Comparison of ENCODE assay signal across 1 cellular context in the genomic region with DNA sequence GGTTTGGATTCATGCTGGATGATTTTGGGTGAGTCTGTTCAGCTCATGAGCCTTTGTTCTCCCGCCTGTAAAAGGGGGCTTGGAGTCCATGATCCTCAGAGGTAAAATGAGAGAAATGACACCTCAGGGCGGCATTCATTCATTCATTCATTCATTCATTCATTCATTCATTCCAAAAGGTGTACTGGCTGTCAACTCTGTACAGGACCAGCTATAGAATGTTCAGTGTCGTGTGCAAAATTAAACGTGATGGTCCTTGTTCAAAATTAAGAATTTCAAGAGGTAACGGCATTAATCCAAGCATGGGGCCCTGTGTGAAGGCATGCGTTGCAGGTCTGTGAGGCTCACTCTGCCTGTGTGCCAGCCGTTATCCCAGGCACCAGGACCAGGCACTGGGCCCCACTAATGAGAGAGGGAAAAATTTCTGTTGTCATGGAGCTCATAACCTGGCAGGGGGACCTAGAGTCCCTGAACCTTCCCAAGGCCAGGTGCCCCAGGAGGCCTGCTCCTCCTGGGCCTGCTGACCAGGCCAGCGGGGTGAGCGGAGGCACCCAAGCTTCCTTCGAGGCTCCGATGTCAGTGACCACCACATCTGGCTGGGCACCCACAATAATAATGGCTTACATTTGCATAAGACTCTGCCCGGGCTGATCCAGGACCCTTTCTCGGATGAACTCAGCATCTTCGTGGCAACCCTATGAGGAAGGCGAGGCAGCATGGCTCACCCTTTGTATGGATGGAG.
TF ChIP-seq lines count a peak whose summit lies in the region.

No MANE protein-coding gene starts in this region.

TF ChIP-seq in HCT116, 20 proteins besides CTCF, POLR2A, EP300 and RAD21:
- TF ChIP-seq, protein P1, sequence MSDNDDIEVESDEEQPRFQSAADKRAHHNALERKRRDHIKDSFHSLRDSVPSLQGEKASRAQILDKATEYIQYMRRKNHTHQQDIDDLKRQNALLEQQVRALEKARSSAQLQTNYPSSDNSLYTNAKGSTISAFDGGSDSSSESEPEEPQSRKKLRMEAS (IDR thresholded peaks at IDR 0.05) = no peak
- TF ChIP-seq EGR1 (IDR thresholded peaks at IDR 0.05; ENCODE audit: low read depth) (no peak), EZH2phosphoT487 (IDR thresholded peaks at IDR 0.05; ENCODE audit: borderline replicate concordance) (no peak), JUND (IDR thresholded peaks at IDR 0.05) (no peak), TCF7L2 (IDR thresholded peaks at IDR 0.05; ENCODE audit: borderline replicate concordance, extremely low read depth, insufficient read depth, insufficient read length) (no peak), CEBPB (IDR thresholded peaks at IDR 0.05; ENCODE audit: low read depth) (no peak), SIN3A (IDR thresholded peaks at IDR 0.05; ENCODE audit: low read depth) (no peak), SRF (IDR thresholded peaks at IDR 0.05; ENCODE audit: low read depth) (no peak), YY1 (IDR thresholded peaks at IDR 0.05; ENCODE audit: extremely low read depth, insufficient replicate concordance, low read depth, low read length) (no peak), CBX3 (IDR thresholded peaks at IDR 0.05; ENCODE audit: low read depth) (no peak), EZH2 (IDR thresholded peaks at IDR 0.05) (no peak), ZFX (IDR thresholded peaks at IDR 0.05) (no peak), ZNF274 (IDR thresholded peaks at IDR 0.05; ENCODE audit: low read depth, low read length) (no peak), SP1 (IDR thresholded peaks at IDR 0.05; ENCODE audit: low read depth) (no peak), FOSL1 (IDR thresholded peaks at IDR 0.05; ENCODE audit: low read depth) (no peak), ELF1 (IDR thresholded peaks at IDR 0.05; ENCODE audit: borderline replicate concordance, low read depth) (no peak), POLR2AphosphoS5 (IDR thresholded peaks at IDR 0.05; ENCODE audit: low read depth, low read length) (no peak)
- TF ChIP-seq, protein P2, sequence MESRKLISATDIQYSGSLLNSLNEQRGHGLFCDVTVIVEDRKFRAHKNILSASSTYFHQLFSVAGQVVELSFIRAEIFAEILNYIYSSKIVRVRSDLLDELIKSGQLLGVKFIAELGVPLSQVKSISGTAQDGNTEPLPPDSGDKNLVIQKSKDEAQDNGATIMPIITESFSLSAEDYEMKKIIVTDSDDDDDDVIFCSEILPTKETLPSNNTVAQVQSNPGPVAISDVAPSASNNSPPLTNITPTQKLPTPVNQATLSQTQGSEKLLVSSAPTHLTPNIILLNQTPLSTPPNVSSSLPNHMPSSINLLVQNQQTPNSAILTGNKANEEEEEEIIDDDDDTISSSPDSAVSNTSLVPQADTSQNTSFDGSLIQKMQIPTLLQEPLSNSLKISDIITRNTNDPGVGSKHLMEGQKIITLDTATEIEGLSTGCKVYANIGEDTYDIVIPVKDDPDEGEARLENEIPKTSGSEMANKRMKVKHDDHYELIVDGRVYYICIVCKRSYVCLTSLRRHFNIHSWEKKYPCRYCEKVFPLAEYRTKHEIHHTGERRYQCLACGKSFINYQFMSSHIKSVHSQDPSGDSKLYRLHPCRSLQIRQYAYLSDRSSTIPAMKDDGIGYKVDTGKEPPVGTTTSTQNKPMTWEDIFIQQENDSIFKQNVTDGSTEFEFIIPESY (IDR thresholded peaks at IDR 0.05; ENCODE audit: extremely low read depth, insufficient replicate concordance, low read length) = no peak
- TF ChIP-seq, protein P3, sequence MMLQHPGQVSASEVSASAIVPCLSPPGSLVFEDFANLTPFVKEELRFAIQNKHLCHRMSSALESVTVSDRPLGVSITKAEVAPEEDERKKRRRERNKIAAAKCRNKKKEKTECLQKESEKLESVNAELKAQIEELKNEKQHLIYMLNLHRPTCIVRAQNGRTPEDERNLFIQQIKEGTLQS (IDR thresholded peaks at IDR 0.05) = no peak
- TF ChIP-seq, protein P4, sequence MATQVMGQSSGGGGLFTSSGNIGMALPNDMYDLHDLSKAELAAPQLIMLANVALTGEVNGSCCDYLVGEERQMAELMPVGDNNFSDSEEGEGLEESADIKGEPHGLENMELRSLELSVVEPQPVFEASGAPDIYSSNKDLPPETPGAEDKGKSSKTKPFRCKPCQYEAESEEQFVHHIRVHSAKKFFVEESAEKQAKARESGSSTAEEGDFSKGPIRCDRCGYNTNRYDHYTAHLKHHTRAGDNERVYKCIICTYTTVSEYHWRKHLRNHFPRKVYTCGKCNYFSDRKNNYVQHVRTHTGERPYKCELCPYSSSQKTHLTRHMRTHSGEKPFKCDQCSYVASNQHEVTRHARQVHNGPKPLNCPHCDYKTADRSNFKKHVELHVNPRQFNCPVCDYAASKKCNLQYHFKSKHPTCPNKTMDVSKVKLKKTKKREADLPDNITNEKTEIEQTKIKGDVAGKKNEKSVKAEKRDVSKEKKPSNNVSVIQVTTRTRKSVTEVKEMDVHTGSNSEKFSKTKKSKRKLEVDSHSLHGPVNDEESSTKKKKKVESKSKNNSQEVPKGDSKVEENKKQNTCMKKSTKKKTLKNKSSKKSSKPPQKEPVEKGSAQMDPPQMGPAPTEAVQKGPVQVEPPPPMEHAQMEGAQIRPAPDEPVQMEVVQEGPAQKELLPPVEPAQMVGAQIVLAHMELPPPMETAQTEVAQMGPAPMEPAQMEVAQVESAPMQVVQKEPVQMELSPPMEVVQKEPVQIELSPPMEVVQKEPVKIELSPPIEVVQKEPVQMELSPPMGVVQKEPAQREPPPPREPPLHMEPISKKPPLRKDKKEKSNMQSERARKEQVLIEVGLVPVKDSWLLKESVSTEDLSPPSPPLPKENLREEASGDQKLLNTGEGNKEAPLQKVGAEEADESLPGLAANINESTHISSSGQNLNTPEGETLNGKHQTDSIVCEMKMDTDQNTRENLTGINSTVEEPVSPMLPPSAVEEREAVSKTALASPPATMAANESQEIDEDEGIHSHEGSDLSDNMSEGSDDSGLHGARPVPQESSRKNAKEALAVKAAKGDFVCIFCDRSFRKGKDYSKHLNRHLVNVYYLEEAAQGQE (IDR thresholded peaks at IDR 0.05; ENCODE audit: low read depth) = no peak
